ENCODE assay signal across 9 cellular contexts in genomic region chr16:56041556-56042140, GRCh38.
DNase-seq lines count a peak whose midpoint lies in the region; ATAC-seq and TF ChIP-seq lines count a peak whose summit lies in the region.
"Had no signal": no experiment of that assay in that cellular context is flagged by ENCODE, and none has a peak within 500 bp of the region (broad histone marks: within the 10 kb centered on the region; RNA-seq: fewer than 3 reads in every experiment).

No MANE protein-coding gene starts in this region.

- no peak for TF ChIP-seq CTCF in gastrocnemius medialis (IDR thresholded peaks at IDR 0.05 in 4 of 5, conservative IDR thresholded peaks at IDR 0.05 in 1 of 5)
- peak in 2 of 7 experiments; percentile 3 to 13 for TF ChIP-seq CTCF in stomach (IDR thresholded peaks at IDR 0.05)

- no peaks in the 10 kb centered on the region for H3K4me1 ChIP-seq in gastrocnemius medialis
- no peaks in the 10 kb centered on the region for H3K4me1 ChIP-seq in stomach

- intact Hi-C loops in gastrocnemius medialis (cut with DNase I; ENCODE audit: low total_unique reads), result loop anchor here (1.0 kb wide), 1 partner anchor 277 kb away; no protein-coding TSS in a partner anchor
- intact Hi-C loops in stomach (cut with DNase I; ENCODE audit: low total_unique reads), result loop anchor here (10.0 kb wide), 1 partner anchor 273 kb away; no protein-coding TSS in a partner anchor

- WGBS in stomach, 5 donors, result 29 to 52% (median 34%) methylated on average over 3 to 4 of the region's 4 CpGs

- TF ChIP-seq POLR2A in gastrocnemius medialis (IDR thresholded peaks at IDR 0.05) (no peak), stomach (IDR thresholded peaks at IDR 0.05) (no peak)

- TF ChIP-seq EP300 in stomach (IDR thresholded peaks at IDR 0.05), result no peak

- H3K27me3 ChIP-seq in gastrocnemius medialis (no peaks in the 10 kb centered on the region), stomach (no peaks in the 10 kb centered on the region)

- in situ Hi-C loops in ACHN (cut with HindIII; ENCODE audit: low pct_ligation_motif_present, low pct_unique_long_range_greater_than_20kb, low sequenced_read_pairs) (no loop called here), gastrocnemius medialis (cut with MboI; ENCODE audit: low sequenced_read_pairs in 4 of 4) (no loop called here)

- H3K4me3 ChIP-seq in gastrocnemius medialis (no peak overlapping the region), stomach (no peak overlapping the region)
- H3K4me3 ChIP-seq: skin epidermis had no signal

- H3K36me3 ChIP-seq in gastrocnemius medialis (no peaks in the 10 kb centered on the region), stomach (no peaks in the 10 kb centered on the region)

- ATAC-seq in GM18498 (IDR thresholded peaks at IDR 0.05; ENCODE audit: unreplicated experiment) (peak; percentile 60), gastrocnemius medialis (no peak)

- no peaks in the 10 kb centered on the region for H3K9me3 ChIP-seq in gastrocnemius medialis
- H3K9me3 ChIP-seq in stomach, result peaks cover 0 to 10% (median 3%) of the 10 kb centered on the region in 4 donors

- peak; percentile 39 for DNase-seq in ACHN
- peak; percentile 15 for DNase-seq in NCI-H2227 treated with DMSO at 0.1 percent for 48 hours (lab: John Stamatoyannopoulos, UW)
- DNase-seq in activated effector memory CD4-positive, alpha-beta T cell treated with anti-CD3 and anti-CD28 coated beads, Interleukin-2, amount 50 U/mL, for 16 hours, result peak; percentile 69
- peak; percentile 41 for DNase-seq in kidney tubule cell (ENCODE audit: low spot score)
- DNase-seq in ureter (ENCODE audit: low spot score), result peak; percentile 45
- no peak for DNase-seq in gastrocnemius medialis
- no peak for DNase-seq in stomach

- H3K27ac ChIP-seq in gastrocnemius medialis (no peak overlapping the region), stomach (no peak overlapping the region)
- H3K27ac ChIP-seq: skin epidermis had no signal

Comparison
In these comparisons a context has a peak if more than half of its experiments do, and no peak if none do; other contexts are left out.
1. DNase-seq: peak in ACHN (single experiment), NCI-H2227 treated with DMSO at 0.1 percent for 48 hours (single experiment), activated effector memory CD4-positive, alpha-beta T cell treated with anti-CD3 and anti-CD28 coated beads, Interleukin-2, amount 50 U/mL, for 16 hours (single experiment), kidney tubule cell (single experiment) and ureter (single experiment); none in gastrocnemius medialis (0 of 2) and stomach (single experiment).